In the genomic region with DNA sequence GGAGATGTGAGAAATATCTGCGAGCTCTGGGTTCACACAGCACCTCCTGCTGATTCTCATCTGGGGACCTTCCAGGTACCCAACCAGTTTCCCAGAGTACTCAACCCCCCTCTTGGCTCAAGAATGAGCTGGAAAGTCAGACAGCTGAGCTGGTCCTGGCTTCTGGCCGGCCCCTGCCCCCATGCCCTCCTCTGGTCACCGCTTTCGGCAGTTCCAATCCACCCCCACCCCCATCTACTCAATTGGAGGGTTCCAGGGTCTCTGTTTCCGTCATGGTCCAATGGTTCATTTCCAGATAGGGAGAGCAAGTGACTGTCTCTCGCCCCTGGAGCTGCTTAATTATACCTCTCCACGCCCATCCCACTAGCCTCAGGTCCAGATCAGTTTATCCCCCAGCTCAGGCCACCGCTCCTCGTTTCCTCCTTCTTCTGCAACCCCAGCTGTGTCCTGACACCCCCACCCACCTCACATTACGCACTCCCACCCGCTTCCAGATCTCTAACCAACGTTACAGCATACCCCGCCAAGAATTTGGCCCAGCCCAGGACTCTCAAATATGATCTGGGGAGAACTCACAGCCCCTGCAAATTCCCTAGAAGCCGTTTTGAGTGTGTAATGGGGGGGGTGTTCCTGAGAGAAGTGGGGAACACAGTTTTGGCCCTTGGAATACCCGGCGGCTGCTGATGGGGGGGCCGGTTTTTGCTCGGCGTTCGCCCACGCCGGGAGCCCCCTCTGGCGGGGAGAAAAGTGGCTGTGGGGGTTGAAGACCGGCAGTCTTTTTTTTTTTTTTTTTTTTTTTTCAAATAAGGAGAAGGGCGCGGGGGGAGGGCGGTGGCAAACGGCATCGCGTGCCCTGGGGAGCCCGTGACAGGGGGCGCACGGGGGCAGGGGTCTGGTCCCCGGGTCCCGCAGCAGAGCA, we compare ENCODE assay signal across 1 cellular context.
TF ChIP-seq lines count a peak whose summit lies in the region.

No MANE protein-coding gene starts in this region.

TF ChIP-seq in H1, 55 proteins besides CTCF, POLR2A, EP300 and RAD21:
- no peak for TF ChIP-seq RBBP5 (IDR thresholded peaks at IDR 0.05; ENCODE audit: borderline replicate concordance, low read depth, low read length)
- TF ChIP-seq JUND (IDR thresholded peaks at IDR 0.05; ENCODE audit: low read length), result no peak
